In genomic region chr17:57860414-57860999, GRCh38 we compare ENCODE assay signal across 10 cellular contexts. TPM values are rescaled to one million over a fixed set of nuclear protein-coding genes. Genes with fewer than 3 reads are reported as not detected.
A peak's percentile ranks its signal among the peaks of the same experiment; 100 is the strongest.
DNase-seq lines count a peak whose midpoint lies in the region; TF ChIP-seq lines count a peak whose summit lies in the region.
"Had no signal": no experiment of that assay in that cellular context is flagged by ENCODE, and none has a peak within 500 bp of the region (broad histone marks: within the 10 kb centered on the region; RNA-seq: fewer than 3 reads in every experiment).

No MANE protein-coding gene starts in this region.

- H3K27ac Mint-ChIP-seq in MCF 10A (ENCODE audit: low read depth, unreplicated experiment): no peak overlapping the region
- H3K27ac Mint-ChIP-seq in activated T-helper 2 cell treated with anti-CD3 and anti-CD28 coated beads, Interferon-gamma antibody, Interleukin-2, Interleukin-4, amounts not matched to agents 10 μg/mL and 5 μg/mL and 100 μg/mL, durations not matched to agents 14 hours and 24 hours and 36 hours: no peak overlapping the region
- H3K27ac Mint-ChIP-seq in type B pancreatic cell: peak overlapping the region; percentile 46

- peak overlapping the region; percentile 0 for H4K8ac ChIP-seq in mesenchymal stem cell (ENCODE audit: low read length)

- H3K9ac ChIP-seq in mesenchymal stem cell (ENCODE audit: low read length): peak overlapping the region; percentile 71
- H3K9ac ChIP-seq: KMS-11 had no signal

- H2BK15ac ChIP-seq in mesenchymal stem cell (ENCODE audit: low read depth, poor library complexity, severe bottlenecking): peak overlapping the region; percentile 76

- H3K9me3 ChIP-seq in breast epithelium (no peaks in the 10 kb centered on the region), mesenchymal stem cell (ENCODE audit: control insufficient read depth, low read length) (no peaks in the 10 kb centered on the region)

- peak overlapping the region; percentile 69 for H2AK5ac ChIP-seq in mesenchymal stem cell (ENCODE audit: low read length, severe bottlenecking)

- H2AFZ ChIP-seq in mesenchymal stem cell (ENCODE audit: low read depth, low read length): no peak overlapping the region

- no peaks in the 10 kb centered on the region for H3K36me3 Mint-ChIP-seq in MCF 10A (ENCODE audit: insufficient read depth, unreplicated experiment)
- H3K36me3 Mint-ChIP-seq in activated T-helper 2 cell treated with anti-CD3 and anti-CD28 coated beads, Interferon-gamma antibody, Interleukin-2, Interleukin-4, amounts not matched to agents 10 μg/mL and 5 μg/mL and 100 μg/mL, durations not matched to agents 14 hours and 24 hours and 36 hours (ENCODE audit: low read depth): no peaks in the 10 kb centered on the region
- H3K36me3 Mint-ChIP-seq in type B pancreatic cell: peaks cover 14% of the 10 kb centered on the region

- no peak for DNase-seq in breast epithelium (ENCODE audit: low spot score in 2 of 2)
- no peak for DNase-seq in MCF 10A (ENCODE audit: unreplicated experiment)
- no peak for DNase-seq in activated T-helper 2 cell treated with anti-CD3 and anti-CD28 coated beads, Interferon-gamma antibody, Interleukin-2, Interleukin-4, amounts not matched to agents 10 μg/mL and 5 μg/mL and 100 μg/mL, durations not matched to agents 14 hours and 24 hours and 36 hours (ENCODE audit: low spot score)
- DNase-seq in mesenchymal stem cell: no peak
- DNase-seq in type B pancreatic cell (ENCODE audit: extremely low spot score, unreplicated experiment): no peak
- DNase-seq in foreskin fibroblast: no peak
- DNase-seq in ACHN: no peak
- no peak for DNase-seq in Kasumi-1 (lab: John Stamatoyannopoulos, UW)

- H2BK5ac ChIP-seq in mesenchymal stem cell (ENCODE audit: low read depth, low read length, poor library complexity, severe bottlenecking): no peak overlapping the region

- H3K27me3 ChIP-seq in breast epithelium (no peaks in the 10 kb centered on the region), mesenchymal stem cell (ENCODE audit: control insufficient read depth in 1 of 2, insufficient read depth in 1 of 2, low read length in 2 of 2) (no peaks in the 10 kb centered on the region)

- CTCF ChIA-PET in MCF 10A (lab: Yijun Ruan, JAX): interaction anchor here (0.6 to 15.7 kb wide), 13 partner anchors 9 to 311 kb away, joined by 3 to 418 read pairs (median 13); partner anchors contain the start of gene VEZF1

- H3K4me1 ChIP-seq in breast epithelium (peaks cover 7% of the 10 kb centered on the region in 2 donors), mesenchymal stem cell (ENCODE audit: control insufficient read depth, insufficient read depth, low read depth, low read length) (peaks cover 36% of the 10 kb centered on the region)

- peak overlapping the region; percentile 56 for H2BK120ac ChIP-seq in mesenchymal stem cell (ENCODE audit: low read depth, low read length)

- no peak for TF ChIP-seq CTCF in breast epithelium (IDR thresholded peaks at IDR 0.05)
- TF ChIP-seq CTCF in MCF 10A (IDR thresholded peaks at IDR 0.05; ENCODE audit: unreplicated experiment): no peak
- no peak for TF ChIP-seq CTCF in type B pancreatic cell (conservative IDR thresholded peaks at IDR 0.05)
- TF ChIP-seq CTCF in foreskin fibroblast (IDR thresholded peaks at IDR 0.05; ENCODE audit: low read depth, low read length): no peak

- H3K4ac ChIP-seq in mesenchymal stem cell (ENCODE audit: low read depth in 1 of 2, low read length in 2 of 2): peak overlapping the region in 1 of 2 experiments; percentile 52

- in situ Hi-C loops in ACHN (cut with HindIII; ENCODE audit: low pct_ligation_motif_present, low pct_unique_long_range_greater_than_20kb, low sequenced_read_pairs): no loop called here

- H3K27me3 Mint-ChIP-seq in MCF 10A (ENCODE audit: insufficient read depth, unreplicated experiment): no peaks in the 10 kb centered on the region
- H3K27me3 Mint-ChIP-seq in activated T-helper 2 cell treated with anti-CD3 and anti-CD28 coated beads, Interferon-gamma antibody, Interleukin-2, Interleukin-4, amounts not matched to agents 10 μg/mL and 5 μg/mL and 100 μg/mL, durations not matched to agents 14 hours and 24 hours and 36 hours (ENCODE audit: low read depth): peaks cover 49% of the 10 kb centered on the region
- H3K27me3 Mint-ChIP-seq in type B pancreatic cell: peaks cover 9% of the 10 kb centered on the region

- peaks cover 4% of the 10 kb centered on the region for H3K79me1 ChIP-seq in mesenchymal stem cell (replicated peaks; ENCODE audit: low read length, poor library complexity, severe bottlenecking)

- TF ChIP-seq POLR2A in breast epithelium (IDR thresholded peaks at IDR 0.05): no peak

- peak overlapping the region in 1 of 2 experiments; percentile 9 for H3K14ac ChIP-seq in mesenchymal stem cell (ENCODE audit: low read length in 2 of 2)

- WGBS in mesenchymal stem cell: 87% methylated on average over 6 of the region's 6 CpGs

- POLR2A ChIA-PET in MCF 10A (lab: Yijun Ruan, JAX): interaction anchor here (1.0 to 5.2 kb wide), 13 partner anchors 8 to 140 kb away, joined by 3 to 40 read pairs (median 5); partner anchors contain the start of genes MRPS23 and VEZF1

- H3K36me3 ChIP-seq in breast epithelium (no peaks in the 10 kb centered on the region), mesenchymal stem cell (ENCODE audit: control insufficient read depth in 1 of 2, insufficient read depth in 2 of 2, low read depth in 1 of 2, low read length in 2 of 2) (peaks cover 15 to 16% of the 10 kb centered on the region in 2 experiments)
- H3K36me3 ChIP-seq: cardiac muscle cell had no signal

- H3K9me3 Mint-ChIP-seq in MCF 10A (ENCODE audit: unreplicated experiment) (no peaks in the 10 kb centered on the region), type B pancreatic cell (no peaks in the 10 kb centered on the region)
- no peaks in the 10 kb centered on the region for H3K9me3 Mint-ChIP-seq in activated T-helper 2 cell treated with anti-CD3 and anti-CD28 coated beads, Interferon-gamma antibody, Interleukin-2, Interleukin-4, amounts not matched to agents 10 μg/mL and 5 μg/mL and 100 μg/mL, durations not matched to agents 14 hours and 24 hours and 36 hours

- H4K91ac ChIP-seq in mesenchymal stem cell (ENCODE audit: low read length): peak overlapping the region; percentile 19

- H3K23ac ChIP-seq in mesenchymal stem cell (ENCODE audit: low read length in 2 of 2): peak overlapping the region in 1 of 2 experiments; percentile 3

- peak overlapping the region; percentile 82 to 84 for H3K18ac ChIP-seq in mesenchymal stem cell (ENCODE audit: low read depth in 1 of 2, low read length in 2 of 2)

- H3K4me3 ChIP-seq in breast epithelium (peak overlapping the region in 1 of 3 donors; percentile 70), mesenchymal stem cell (ENCODE audit: insufficient read depth in 1 of 2, low read depth in 1 of 2, low read length in 2 of 2) (no peak overlapping the region), foreskin fibroblast (ENCODE audit: low read depth in 1 of 2, low read length in 2 of 2) (no peak overlapping the region)

- peak overlapping the region; percentile 51 to 95 for H2BK12ac ChIP-seq in mesenchymal stem cell (ENCODE audit: low read length in 2 of 2)

- H3K4me2 ChIP-seq in mesenchymal stem cell (ENCODE audit: low read length, poor library complexity, severe bottlenecking): no peak overlapping the region
- H3K4me2 ChIP-seq: KMS-11 had no signal

- intact Hi-C loops in breast epithelium (cut with DNase I; ENCODE audit: low total_unique reads): loop anchor here (5.0 kb wide), 1 partner anchor 127 kb away; the partner anchor contains the start of gene VEZF1
- intact Hi-C loops in MCF 10A (cut with micrococcal nuclease): no loop called here
- intact Hi-C loops in activated T-helper 2 cell treated with anti-CD3 and anti-CD28 coated beads, Interferon-gamma antibody, Interleukin-2, Interleukin-4, amounts not matched to agents 10 μg/mL and 5 μg/mL and 100 μg/mL, durations not matched to agents 14 hours and 24 hours and 36 hours (cut with micrococcal nuclease): no loop called here

- H3K4me1 Mint-ChIP-seq in MCF 10A (ENCODE audit: insufficient read depth, unreplicated experiment) (peaks cover 14% of the 10 kb centered on the region), type B pancreatic cell (ENCODE audit: unreplicated experiment) (peaks cover 27% of the 10 kb centered on the region)
- H3K4me1 Mint-ChIP-seq in activated T-helper 2 cell treated with anti-CD3 and anti-CD28 coated beads, Interferon-gamma antibody, Interleukin-2, Interleukin-4, amounts not matched to agents 10 μg/mL and 5 μg/mL and 100 μg/mL, durations not matched to agents 14 hours and 24 hours and 36 hours (ENCODE audit: low read depth): peaks cover 10% of the 10 kb centered on the region

- H3K27ac ChIP-seq in breast epithelium (peak overlapping the region; percentile 67 to 74), mesenchymal stem cell (ENCODE audit: low read length, poor library complexity, severe bottlenecking) (peak overlapping the region; percentile 81)
- H3K27ac ChIP-seq: cardiac muscle cell, KMS-11 had no signal

- H3K4me3 Mint-ChIP-seq in MCF 10A (ENCODE audit: unreplicated experiment) (no peak overlapping the region), type B pancreatic cell (peak overlapping the region; percentile 90)
- H3K4me3 Mint-ChIP-seq in activated T-helper 2 cell treated with anti-CD3 and anti-CD28 coated beads, Interferon-gamma antibody, Interleukin-2, Interleukin-4, amounts not matched to agents 10 μg/mL and 5 μg/mL and 100 μg/mL, durations not matched to agents 14 hours and 24 hours and 36 hours (ENCODE audit: low read depth): peak overlapping the region; percentile 72

- BruUV-seq in MCF 10A (replicated peaks; lab: Mats Ljungman, UMichigan): no TSS peak

RNA-seq across cellular contexts. Expression of gene MRPS23, which starts 10.7 kb away (rescaled TPM):
- total RNA-seq in breast epithelium (10 to 100 TPM in 1 of 3 donors, 1 to 10 TPM in 2; 7.5 to 10.7 (median 8.2) TPM), MCF 10A (2022) (54.1 and 59.3 TPM in 2 replicates), type B pancreatic cell (ENCODE audit: low replicate concordance) (35.5 and 46.9 TPM in 2 replicates)
- total RNA-seq in activated T-helper 2 cell treated with anti-CD3 and anti-CD28 coated beads, Interferon-gamma antibody, Interleukin-2, Interleukin-4, amounts not matched to agents 10 μg/mL and 5 μg/mL and 100 μg/mL, durations not matched to agents 14 hours and 24 hours and 36 hours: 69.5 and 71.6 TPM in 2 replicates
- polyA plus RNA-seq in mesenchymal stem cell (2013, experiment 1 of 2): 23.0 TPM
- polyA plus RNA-seq in mesenchymal stem cell (2013, experiment 2 of 2): 21.0 TPM
